13 cellular contexts compared by ENCODE assay signal in genomic region chr11:45798793-45799441, GRCh38. TPM values are rescaled to one million over a fixed set of nuclear protein-coding genes. Genes with fewer than 3 reads are reported as not detected.
DNase-seq lines count a peak whose midpoint lies in the region; ATAC-seq and TF ChIP-seq lines count a peak whose summit lies in the region.
"Had no signal": no experiment of that assay in that cellular context is flagged by ENCODE, and none has a peak within 500 bp of the region (broad histone marks: within the 10 kb centered on the region; RNA-seq: fewer than 3 reads in every experiment).

No MANE protein-coding gene starts in this region.

- no peak for TF ChIP-seq EP300 in sigmoid colon (IDR thresholded peaks at IDR 0.05)

- WGBS in sigmoid colon, 2 donors, result 85 to 89% methylated on average over 10 of the region's 10 CpGs

- no peaks in the 10 kb centered on the region for H3K9me3 ChIP-seq in breast epithelium
- H3K9me3 ChIP-seq in sigmoid colon, result no peaks in the 10 kb centered on the region
- H3K9me3 ChIP-seq: SJCRH30, thoracic aorta had no signal

- no peak for ATAC-seq in activated CD8-positive, alpha-beta memory T cell treated with anti-CD3 and anti-CD28 coated beads, Interleukin-2, amount 10 ng/mL, durations not matched to agents 7 days and 5 days
- no peak for ATAC-seq in GM18867 (IDR thresholded peaks at IDR 0.05; ENCODE audit: unreplicated experiment)
- ATAC-seq: activated T-cell treated with anti-CD3 and anti-CD28 coated beads, Interleukin-2, amount 50 U/mL, for 72 hours; WTC11 had no signal

- no peak for TF ChIP-seq CTCF in breast epithelium (IDR thresholded peaks at IDR 0.05)
- no peak for TF ChIP-seq CTCF in sigmoid colon (IDR thresholded peaks at IDR 0.05)

- H3K9me3 Mint-ChIP-seq in activated CD8-positive, alpha-beta memory T cell treated with anti-CD3 and anti-CD28 coated beads, Interleukin-2, amount 10 ng/mL, durations not matched to agents 7 days and 5 days (ENCODE audit: low read depth), result no peaks in the 10 kb centered on the region
- H3K9me3 Mint-ChIP-seq: WTC11 had no signal

- H3K27ac ChIP-seq in breast epithelium (peak overlapping the region; percentile 72 to 84), sigmoid colon (no peak overlapping the region)
- H3K27ac ChIP-seq: SJCRH30, thoracic aorta had no signal

- no peak overlapping the region for H3K4me3 ChIP-seq in breast epithelium
- H3K4me3 ChIP-seq in sigmoid colon, result no peak overlapping the region
- H3K4me3 ChIP-seq: SJCRH30, smooth muscle cell, thoracic aorta had no signal

- no peak for TF ChIP-seq POLR2A in breast epithelium (IDR thresholded peaks at IDR 0.05)
- no peak for TF ChIP-seq POLR2A in sigmoid colon (IDR thresholded peaks at IDR 0.05)

- peaks cover 0 to 3% of the 10 kb centered on the region in 2 donors for H3K4me1 ChIP-seq in breast epithelium
- peaks cover 0 to 3% (median 0%) of the 10 kb centered on the region in 4 donors for H3K4me1 ChIP-seq in sigmoid colon
- H3K4me1 ChIP-seq: SJCRH30 had no signal

- H3K36me3 Mint-ChIP-seq in activated CD8-positive, alpha-beta memory T cell treated with anti-CD3 and anti-CD28 coated beads, Interleukin-2, amount 10 ng/mL, durations not matched to agents 7 days and 5 days, result no peaks in the 10 kb centered on the region
- H3K36me3 Mint-ChIP-seq: WTC11 had no signal

- H3K4me1 Mint-ChIP-seq in activated CD8-positive, alpha-beta memory T cell treated with anti-CD3 and anti-CD28 coated beads, Interleukin-2, amount 10 ng/mL, durations not matched to agents 7 days and 5 days, result peaks cover 4% of the 10 kb centered on the region

- H3K27me3 Mint-ChIP-seq in activated CD8-positive, alpha-beta memory T cell treated with anti-CD3 and anti-CD28 coated beads, Interleukin-2, amount 10 ng/mL, durations not matched to agents 7 days and 5 days, result no peaks in the 10 kb centered on the region

- H3K36me3 ChIP-seq in breast epithelium (no peaks in the 10 kb centered on the region), sigmoid colon (no peaks in the 10 kb centered on the region)
- H3K36me3 ChIP-seq: SJCRH30, thoracic aorta had no signal

- intact Hi-C loops in breast epithelium (cut with DNase I; ENCODE audit: low total_unique reads), result no loop called here
- intact Hi-C loops in sigmoid colon (cut with DNase I), result no loop called here

- DNase-seq in HCEC 1CT (peak; percentile 31), NCI-H2227 (lab: John Stamatoyannopoulos, UW; ENCODE audit: unreplicated experiment) (peak; percentile 15), breast epithelium (ENCODE audit: low spot score in 2 of 2) (peak in 1 of 2 donors; percentile 70), sigmoid colon (peak; percentile 54), ureter (ENCODE audit: low spot score) (no peak)
- DNase-seq in activated CD8-positive, alpha-beta memory T cell treated with anti-CD3 and anti-CD28 coated beads, Interleukin-2, amount 10 ng/mL, durations not matched to agents 7 days and 5 days, result no peak
- DNase-seq: activated T-cell treated with anti-CD3 and anti-CD28 coated beads, Interleukin-2, amount 50 U/mL, for 72 hours; effector CD8-positive, alpha-beta T cell; SJCRH30 had no signal

- no peak overlapping the region for H3K4me3 Mint-ChIP-seq in activated CD8-positive, alpha-beta memory T cell treated with anti-CD3 and anti-CD28 coated beads, Interleukin-2, amount 10 ng/mL, durations not matched to agents 7 days and 5 days
- H3K4me3 Mint-ChIP-seq: activated T-cell treated with anti-CD3 and anti-CD28 coated beads, Interleukin-2, amount 50 U/mL, for 72 hours; WTC11 had no signal

- CTCF ChIA-PET in activated CD8-positive, alpha-beta memory T cell treated with anti-CD3 and anti-CD28 coated beads, Interleukin-2, amount 10 ng/mL, durations not matched to agents 7 days and 5 days (lab: Charles Lee), result interaction anchor here (1.2 to 2.0 kb wide), 2 partner anchors 12 to 27 kb away, joined by 4 to 12 read pairs; no protein-coding TSS in a partner anchor

- H3K27me3 ChIP-seq in breast epithelium (no peaks in the 10 kb centered on the region), sigmoid colon (no peaks in the 10 kb centered on the region)

- no peak overlapping the region for H3K27ac Mint-ChIP-seq in activated CD8-positive, alpha-beta memory T cell treated with anti-CD3 and anti-CD28 coated beads, Interleukin-2, amount 10 ng/mL, durations not matched to agents 7 days and 5 days
- H3K27ac Mint-ChIP-seq: activated T-cell treated with anti-CD3 and anti-CD28 coated beads, Interleukin-2, amount 50 U/mL, for 72 hours; WTC11 had no signal

RNA-seq across cellular contexts. Expression of gene SLC35C1, which starts 6.0 kb away (rescaled TPM):
- total RNA-seq in breast epithelium, result 10 to 100 TPM; 18.1 to 49.1 (median 28.2) TPM
- total RNA-seq in sigmoid colon, result 1 to 10 TPM; 5.3 to 8.6 (median 7.2) TPM
- 10 to 100 TPM; 11.6 to 38.9 (median 20.4) TPM for polyA plus RNA-seq in sigmoid colon
- total RNA-seq in activated CD8-positive, alpha-beta memory T cell treated with anti-CD3 and anti-CD28 coated beads, Interleukin-2, amount 10 ng/mL, durations not matched to agents 7 days and 5 days, result 10 to 100 TPM; 15.2 to 15.7 TPM
- 30.4 TPM for total RNA-seq in ureter

RNA-seq across cellular contexts. Expression of gene CRY2, which starts 48.4 kb away (rescaled TPM):
- total RNA-seq in breast epithelium (10 to 100 TPM; 44.2 to 54.1 (median 44.3) TPM), sigmoid colon (10 to 100 TPM; 27.5 to 49.3 (median 38.9) TPM), ureter (49.9 TPM)
- 10 to 100 TPM in 2 of 3 donors, 1 to 10 TPM in 1; 5.3 to 14.9 (median 13.2) TPM for polyA plus RNA-seq in sigmoid colon
- total RNA-seq in activated CD8-positive, alpha-beta memory T cell treated with anti-CD3 and anti-CD28 coated beads, Interleukin-2, amount 10 ng/mL, durations not matched to agents 7 days and 5 days, result 10 to 100 TPM; 22.5 to 23.3 TPM

Comparison
In these comparisons a context has a peak if more than half of its experiments do, and no peak if none do; other contexts are left out.
1. DNase-seq: peak in HCEC 1CT (single experiment), NCI-H2227 (single experiment) and sigmoid colon (single experiment); none in activated CD8-positive, alpha-beta memory T cell treated with anti-CD3 and anti-CD28 coated beads, Interleukin-2, amount 10 ng/mL, durations not matched to agents 7 days and 5 days (single experiment) and ureter (single experiment).
2. H3K27ac ChIP-seq: peak in breast epithelium (2 of 2); none in sigmoid colon (0 of 4).